In genomic region chr20:17481661-17482060, GRCh38 we compare ENCODE assay signal across 23 cellular contexts. TPM values are rescaled to one million over a fixed set of nuclear protein-coding genes. Genes with fewer than 3 reads are reported as not detected.
"Had no signal": no experiment of that assay in that cellular context is flagged by ENCODE, and none has a peak within 500 bp of the region (broad histone marks: within the 10 kb centered on the region; RNA-seq: fewer than 3 reads in every experiment).

No MANE protein-coding gene starts in this region.

- H3K27me3 ChIP-seq: hepatocyte, left lung had no signal

- H3K9me3 ChIP-seq: esophagus squamous epithelium, gastrocnemius medialis, left lung, lower lobe of right lung, mucosa of descending colon had no signal

- H3K79me2 ChIP-seq: hepatocyte had no signal

- DNase-seq: effector CD8-positive, alpha-beta T cell; effector memory CD8-positive, alpha-beta T cell; endodermal cell; erythroblast; esophagus squamous epithelium; foreskin fibroblast; foreskin melanocyte; gastrocnemius medialis; glutamatergic neuron; head of caudate nucleus; hypothalamus; immature natural killer cell; left cardiac atrium; left lung; left ventricle myocardium superior; lower lobe of right lung; mesenchymal stem cell; mucosa of descending colon had no signal

- H3K4me3 ChIP-seq: coronary artery, esophagus squamous epithelium, gastrocnemius medialis, hepatocyte, left lung, lower lobe of right lung, mucosa of descending colon had no signal

- H3K4me2 ChIP-seq: hepatocyte had no signal

- H3K36me3 ChIP-seq: esophagus squamous epithelium, gastrocnemius medialis, left lung, lower lobe of right lung had no signal

- H3K4me1 ChIP-seq: esophagus squamous epithelium, gastrocnemius medialis, left lung, lower lobe of right lung had no signal

- H3K27ac ChIP-seq: coronary artery, epithelial cell of prostate, esophagus squamous epithelium, gastrocnemius medialis, hepatocyte, left lung, lower lobe of right lung had no signal

- H2AFZ ChIP-seq: hepatocyte had no signal

- ATAC-seq: effector memory CD8-positive, alpha-beta T cell; esophagus mucosa; gastrocnemius medialis; left cardiac atrium; left lung; left ventricle myocardium superior; lower lobe of right lung; mucosa of descending colon had no signal

RNA-seq across cellular contexts. Expression of gene BFSP1, which starts 49.5 kb away (rescaled TPM):
- total RNA-seq: mesenteric fat pad had no signal
